ENCODE assay signal across 12 cellular contexts in the genomic region with DNA sequence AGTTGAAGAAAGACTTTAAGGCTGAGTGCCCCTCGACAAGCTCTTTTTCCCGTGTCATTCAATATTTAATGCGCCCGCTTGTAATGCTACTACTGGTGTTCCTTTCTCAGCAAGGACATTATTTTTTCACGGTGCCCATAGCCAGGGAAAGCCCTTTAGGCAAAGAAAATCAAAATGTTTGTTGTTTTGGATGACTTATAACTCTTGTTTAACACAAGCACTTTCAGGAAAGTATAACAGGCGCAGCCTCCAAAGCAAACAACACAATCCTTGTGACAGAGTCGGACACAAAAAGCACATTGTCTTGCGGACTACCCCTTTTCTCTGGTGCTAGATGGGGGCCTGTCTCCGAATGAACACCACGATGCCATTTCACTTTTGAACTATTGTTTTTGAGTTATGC. TPM values are rescaled to one million over a fixed set of nuclear protein-coding genes. Genes with fewer than 3 reads are reported as not detected.
DNase-seq lines count a peak whose midpoint lies in the region; ATAC-seq and TF ChIP-seq lines count a peak whose summit lies in the region.
"Had no signal": no experiment of that assay in that cellular context is flagged by ENCODE, and none has a peak within 500 bp of the region (broad histone marks: within the 10 kb centered on the region; RNA-seq: fewer than 3 reads in every experiment).

No MANE protein-coding gene starts in this region.

- no peak for TF ChIP-seq CTCF in activated CD8-positive, alpha-beta T cell treated with anti-CD3 and anti-CD28 coated beads for 36 hours (IDR thresholded peaks at IDR 0.05)
- no peak for TF ChIP-seq CTCF in astrocyte of the cerebellum (IDR thresholded peaks at IDR 0.05; ENCODE audit: low read depth, low read length, missing control alignments)
- TF ChIP-seq CTCF in vagina (IDR thresholded peaks at IDR 0.05), result no peak

- H3K4me1 ChIP-seq in iPS-20b (ENCODE audit: insufficient read depth, low read length) (peaks cover 29% of the 10 kb centered on the region), vagina (peaks cover 30% of the 10 kb centered on the region)

- H3K9me3 ChIP-seq in iPS-20b (ENCODE audit: insufficient read depth, low read depth, low read length) (no peaks in the 10 kb centered on the region), vagina (no peaks in the 10 kb centered on the region)

- H3K9ac ChIP-seq in iPS-20b (ENCODE audit: low read depth, low read length), result peak overlapping the region; percentile 56; the same call in 1 of the 2 replicates

- H3K27ac ChIP-seq in iPS-20b (ENCODE audit: low read length), result no peak overlapping the region
- no peak overlapping the region for H3K27ac ChIP-seq in vagina

- H3K27me3 Mint-ChIP-seq in activated CD8-positive, alpha-beta T cell treated with anti-CD3 and anti-CD28 coated beads, Interleukin-2, amount 10 ng/mL, durations not matched to agents 7 days and 5 days (ENCODE audit: low read depth), result peaks cover 79% of the 10 kb centered on the region
- peaks cover 81% of the 10 kb centered on the region for H3K27me3 Mint-ChIP-seq in activated CD8-positive, alpha-beta T cell treated with anti-CD3 and anti-CD28 coated beads for 36 hours
- H3K27me3 Mint-ChIP-seq in stimulated activated naive CD8-positive, alpha-beta T cell treated with anti-CD3 and anti-CD28 coated beads, Interleukin-15, amount 100 ng/mL, for 72 hours, result peaks cover 91% of the 10 kb centered on the region

- no peaks in the 10 kb centered on the region for H3K9me3 Mint-ChIP-seq in activated CD8-positive, alpha-beta T cell treated with anti-CD3 and anti-CD28 coated beads, Interleukin-2, amount 10 ng/mL, durations not matched to agents 7 days and 5 days (ENCODE audit: insufficient read depth)
- H3K9me3 Mint-ChIP-seq in activated CD8-positive, alpha-beta T cell treated with anti-CD3 and anti-CD28 coated beads for 36 hours, result no peaks in the 10 kb centered on the region
- no peaks in the 10 kb centered on the region for H3K9me3 Mint-ChIP-seq in stimulated activated naive CD8-positive, alpha-beta T cell treated with anti-CD3 and anti-CD28 coated beads, Interleukin-15, amount 100 ng/mL, for 72 hours

- no peak for TF ChIP-seq POLR2A in vagina (IDR thresholded peaks at IDR 0.05)

- H3K4me3 ChIP-seq in astrocyte of the cerebellum (ENCODE audit: low read depth, low read length) (peak overlapping the region; percentile 39), iPS-20b (ENCODE audit: low read length) (peak overlapping the region; percentile 63), vagina (no peak overlapping the region)

- no peak overlapping the region for H3K4me3 Mint-ChIP-seq in activated CD8-positive, alpha-beta T cell treated with anti-CD3 and anti-CD28 coated beads, Interleukin-2, amount 10 ng/mL, durations not matched to agents 7 days and 5 days
- no peak overlapping the region for H3K4me3 Mint-ChIP-seq in activated CD8-positive, alpha-beta T cell treated with anti-CD3 and anti-CD28 coated beads for 36 hours
- H3K4me3 Mint-ChIP-seq in stimulated activated naive CD8-positive, alpha-beta T cell treated with anti-CD3 and anti-CD28 coated beads, Interleukin-15, amount 100 ng/mL, for 72 hours, result peak overlapping the region; percentile 13 to 25

- H3K36me3 ChIP-seq in iPS-20b (ENCODE audit: insufficient read depth, low read depth, low read length) (peaks cover 8% of the 10 kb centered on the region), vagina (no peaks in the 10 kb centered on the region)

- DNase-seq in activated CD8-positive, alpha-beta T cell treated with anti-CD3 and anti-CD28 coated beads, Interleukin-2, amount 10 ng/mL, durations not matched to agents 7 days and 5 days, result no peak
- no peak for DNase-seq in activated CD8-positive, alpha-beta T cell treated with anti-CD3 and anti-CD28 coated beads for 36 hours
- DNase-seq in astrocyte of the cerebellum (ENCODE audit: low read depth) (no peak), UCSD-AML1 (lab: John Stamatoyannopoulos, UW; ENCODE audit: unreplicated experiment) (no peak), vagina (ENCODE audit: extremely low spot score in 2 of 2) (no peak)
- no peak for DNase-seq in stimulated activated naive CD8-positive, alpha-beta T cell treated with anti-CD3 and anti-CD28 coated beads, Interleukin-15, amount 100 ng/mL, for 72 hours
- no peak for DNase-seq in activated CD4-positive, alpha-beta T cell treated with anti-CD3 and anti-CD28 coated beads for 1 hour
- DNase-seq: activated T-cell treated with anti-CD3 and anti-CD28 coated beads for 4 hours; effector CD4-positive, alpha-beta T cell; foreskin fibroblast; NCI-H1092 had no signal

- peaks cover 84% of the 10 kb centered on the region for H3K27me3 ChIP-seq in iPS-20b (ENCODE audit: insufficient read depth, low read length)
- peaks cover 25% of the 10 kb centered on the region for H3K27me3 ChIP-seq in vagina

- ATAC-seq in activated CD8-positive, alpha-beta T cell treated with anti-CD3 and anti-CD28 coated beads, Interleukin-2, amount 10 ng/mL, durations not matched to agents 7 days and 5 days, result no peak
- ATAC-seq in activated CD8-positive, alpha-beta T cell treated with anti-CD3 and anti-CD28 coated beads for 36 hours, result no peak
- ATAC-seq in stimulated activated naive CD8-positive, alpha-beta T cell treated with anti-CD3 and anti-CD28 coated beads, Interleukin-15, amount 100 ng/mL, for 72 hours, result no peak

- CTCF ChIA-PET in activated CD8-positive, alpha-beta T cell treated with anti-CD3 and anti-CD28 coated beads, Interleukin-2, amount 10 ng/mL, durations not matched to agents 7 days and 5 days (lab: Charles Lee), result no interaction called here
- CTCF ChIA-PET in activated CD8-positive, alpha-beta T cell treated with anti-CD3 and anti-CD28 coated beads for 36 hours (lab: Charles Lee), result interaction anchor here (1.2 to 2.9 kb wide), 4 partner anchors 17 to 557 kb away, joined by 3 to 8 read pairs (median 4); no protein-coding TSS in a partner anchor

- peaks cover 12% of the 10 kb centered on the region for H3K4me1 Mint-ChIP-seq in activated CD8-positive, alpha-beta T cell treated with anti-CD3 and anti-CD28 coated beads, Interleukin-2, amount 10 ng/mL, durations not matched to agents 7 days and 5 days (ENCODE audit: low read depth)
- H3K4me1 Mint-ChIP-seq in activated CD8-positive, alpha-beta T cell treated with anti-CD3 and anti-CD28 coated beads for 36 hours (ENCODE audit: low read depth), result peaks cover 16% of the 10 kb centered on the region
- H3K4me1 Mint-ChIP-seq in stimulated activated naive CD8-positive, alpha-beta T cell treated with anti-CD3 and anti-CD28 coated beads, Interleukin-15, amount 100 ng/mL, for 72 hours, result peaks cover 46% of the 10 kb centered on the region

- H3K36me3 Mint-ChIP-seq in activated CD8-positive, alpha-beta T cell treated with anti-CD3 and anti-CD28 coated beads, Interleukin-2, amount 10 ng/mL, durations not matched to agents 7 days and 5 days (ENCODE audit: low read depth), result no peaks in the 10 kb centered on the region
- no peaks in the 10 kb centered on the region for H3K36me3 Mint-ChIP-seq in activated CD8-positive, alpha-beta T cell treated with anti-CD3 and anti-CD28 coated beads for 36 hours (ENCODE audit: low read depth)

- POLR2A ChIA-PET in activated CD8-positive, alpha-beta T cell treated with anti-CD3 and anti-CD28 coated beads, Interleukin-2, amount 10 ng/mL, durations not matched to agents 7 days and 5 days (lab: Charles Lee), result no interaction called here
- POLR2A ChIA-PET in activated CD8-positive, alpha-beta T cell treated with anti-CD3 and anti-CD28 coated beads for 36 hours (lab: Charles Lee), result interaction anchor here (1.9 kb wide), 1 partner anchor 30 kb away, joined by 4 read pairs; no protein-coding TSS in a partner anchor

- intact Hi-C loops in activated CD8-positive, alpha-beta T cell treated with anti-CD3 and anti-CD28 coated beads for 36 hours (cut with micrococcal nuclease), result loop anchor here (5.0 kb wide), 1 partner anchor 33 kb away; no protein-coding TSS in a partner anchor
- intact Hi-C loops in vagina (cut with DNase I), result no loop called here

- H3K27ac Mint-ChIP-seq in activated CD8-positive, alpha-beta T cell treated with anti-CD3 and anti-CD28 coated beads, Interleukin-2, amount 10 ng/mL, durations not matched to agents 7 days and 5 days, result peak overlapping the region; percentile 20
- H3K27ac Mint-ChIP-seq in activated CD8-positive, alpha-beta T cell treated with anti-CD3 and anti-CD28 coated beads for 36 hours, result no peak overlapping the region
- H3K27ac Mint-ChIP-seq in stimulated activated naive CD8-positive, alpha-beta T cell treated with anti-CD3 and anti-CD28 coated beads, Interleukin-15, amount 100 ng/mL, for 72 hours, result no peak overlapping the region

- in situ Hi-C loops in astrocyte of the cerebellum (cut with HindIII; ENCODE audit: low sequenced_read_pairs), result no loop called here

RNA-seq across cellular contexts. Expression of a gene that starts 12.4 kb away (rescaled TPM):
- total RNA-seq in activated CD8-positive, alpha-beta T cell treated with anti-CD3 and anti-CD28 coated beads, Interleukin-2, amount 10 ng/mL, durations not matched to agents 7 days and 5 days, result not detected
- total RNA-seq in activated CD8-positive, alpha-beta T cell treated with anti-CD3 and anti-CD28 coated beads for 36 hours, result not detected
- total RNA-seq in vagina, result not detected

RNA-seq across cellular contexts. Expression of a gene that starts 22.5 kb away (rescaled TPM):
- total RNA-seq in activated CD8-positive, alpha-beta T cell treated with anti-CD3 and anti-CD28 coated beads, Interleukin-2, amount 10 ng/mL, durations not matched to agents 7 days and 5 days, result not detected
- not detected for total RNA-seq in activated CD8-positive, alpha-beta T cell treated with anti-CD3 and anti-CD28 coated beads for 36 hours
- not detected for total RNA-seq in vagina

Comparison
In these comparisons a context has a peak if more than half of its experiments do, and no peak if none do; other contexts are left out.
1. H3K4me3 Mint-ChIP-seq: peak in stimulated activated naive CD8-positive, alpha-beta T cell treated with anti-CD3 and anti-CD28 coated beads, Interleukin-15, amount 100 ng/mL, for 72 hours (2 of 2); none in activated CD8-positive, alpha-beta T cell treated with anti-CD3 and anti-CD28 coated beads, Interleukin-2, amount 10 ng/mL, durations not matched to agents 7 days and 5 days (single experiment) and activated CD8-positive, alpha-beta T cell treated with anti-CD3 and anti-CD28 coated beads for 36 hours (single experiment).
2. H3K4me3 ChIP-seq: peak in astrocyte of the cerebellum (single experiment) and iPS-20b (single experiment); none in vagina (0 of 2).